Comparison of ENCODE assay signal across 1 cellular context in the genomic region with DNA sequence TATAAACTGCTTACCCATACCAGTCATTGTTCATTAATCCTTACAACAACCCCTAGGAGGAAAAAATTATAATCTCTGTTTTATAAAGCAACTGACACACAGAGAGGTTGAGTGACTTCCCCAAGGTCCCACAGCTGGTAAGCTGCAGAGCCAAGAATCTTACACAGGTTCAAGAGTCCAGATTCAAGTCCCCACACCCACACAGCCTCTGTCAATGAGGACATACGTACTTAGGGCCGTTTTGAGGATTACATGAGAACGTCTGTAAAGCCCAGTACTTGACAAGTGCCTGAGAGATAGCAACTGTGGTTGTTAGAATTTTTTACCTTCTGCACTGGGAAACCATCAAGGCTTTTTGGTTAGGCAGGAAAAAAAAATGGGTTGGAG.
TF ChIP-seq lines count a peak whose summit lies in the region.

No MANE protein-coding gene starts in this region.

TF ChIP-seq in K562, 482 proteins besides CTCF, POLR2A, EP300 and RAD21 (continued from another document):
- no peak for TF ChIP-seq ZNF274 (IDR thresholded peaks at IDR 0.05; ENCODE audit: borderline replicate concordance, low read depth, low read length)
- TF ChIP-seq NFIC (IDR thresholded peaks at IDR 0.05), result no peak
- TF ChIP-seq BCOR (IDR thresholded peaks at IDR 0.05), result peak; percentile 81; the same call in 1 of the 2 replicates
- peak; percentile 52 for TF ChIP-seq ZFP36 (IDR thresholded peaks at IDR 0.05; ENCODE audit: low read depth, low read length, partially characterized antibody)
